In genomic region chr3:141294848-141295247, GRCh38 we compare ENCODE assay signal across 9 cellular contexts.
DNase-seq lines count a peak whose midpoint lies in the region; ATAC-seq and TF ChIP-seq lines count a peak whose summit lies in the region.
"Had no signal": no experiment of that assay in that cellular context is flagged by ENCODE, and none has a peak within 500 bp of the region (broad histone marks: within the 10 kb centered on the region; RNA-seq: fewer than 3 reads in every experiment).

No MANE protein-coding gene starts in this region.

- no peaks in the 10 kb centered on the region for H3K36me3 ChIP-seq in right atrium auricular region

- peaks cover 0 to 32% of the 10 kb centered on the region in 2 donors for H3K4me1 ChIP-seq in right atrium auricular region

- H3K27ac ChIP-seq in right atrium auricular region = peak overlapping the region in 1 of 2 donors; percentile 33

- H3K36me3 Mint-ChIP-seq in IgD-negative memory B cell = no peaks in the 10 kb centered on the region
- peaks cover 11% of the 10 kb centered on the region for H3K36me3 Mint-ChIP-seq in activated T-helper 17 cell treated with anti-CD3 and anti-CD28 coated beads, Interleukin-2, amount 50 U/mL, for 72 hours (ENCODE audit: low read depth)
- peaks cover 5% of the 10 kb centered on the region for H3K36me3 Mint-ChIP-seq in stimulated activated memory B cell treated with anti-CD40 and anti-IgM and Interleukin-4, amounts not matched to agents 10 μg/mL and 1 μg/mL and 100 μg/mL, for 72 hours

- no peaks in the 10 kb centered on the region for H3K27me3 ChIP-seq in right atrium auricular region
- H3K27me3 ChIP-seq: testis had no signal

- no peak overlapping the region for H3K27ac Mint-ChIP-seq in IgD-negative memory B cell
- H3K27ac Mint-ChIP-seq in activated T-helper 17 cell treated with anti-CD3 and anti-CD28 coated beads, Interleukin-2, amount 50 U/mL, for 72 hours = peak overlapping the region; percentile 67
- H3K27ac Mint-ChIP-seq in stimulated activated memory B cell treated with anti-CD40 and anti-IgM and Interleukin-4, amounts not matched to agents 10 μg/mL and 1 μg/mL and 100 μg/mL, for 72 hours = peak overlapping the region; percentile 70

- peaks cover 0 to 15% (median 10%) of the 10 kb centered on the region in 3 donors for H3K4me1 Mint-ChIP-seq in IgD-negative memory B cell
- H3K4me1 Mint-ChIP-seq in activated T-helper 17 cell treated with anti-CD3 and anti-CD28 coated beads, Interleukin-2, amount 50 U/mL, for 72 hours = peaks cover 6% of the 10 kb centered on the region
- peaks cover 7% of the 10 kb centered on the region for H3K4me1 Mint-ChIP-seq in stimulated activated memory B cell treated with anti-CD40 and anti-IgM and Interleukin-4, amounts not matched to agents 10 μg/mL and 1 μg/mL and 100 μg/mL, for 72 hours

- no peaks in the 10 kb centered on the region for H3K9me3 ChIP-seq in right atrium auricular region
- H3K9me3 ChIP-seq: testis had no signal

- DNase-seq in right atrium auricular region (ENCODE audit: low spot score) = peak; percentile 9
- DNase-seq in activated effector memory CD4-positive, alpha-beta T cell treated with Interleukin-2 at 50 U/mL for 16 hours = no peak
- DNase-seq in activated CD8-positive, alpha-beta memory T cell treated with anti-CD3 and anti-CD28 coated beads for 24 hours = no peak
- DNase-seq: testis had no signal

- no peak for TF ChIP-seq CTCF in right atrium auricular region (IDR thresholded peaks at IDR 0.05)

- H3K27me3 Mint-ChIP-seq in IgD-negative memory B cell = no peaks in the 10 kb centered on the region
- H3K27me3 Mint-ChIP-seq in activated T-helper 17 cell treated with anti-CD3 and anti-CD28 coated beads, Interleukin-2, amount 50 U/mL, for 72 hours = no peaks in the 10 kb centered on the region
- H3K27me3 Mint-ChIP-seq in stimulated activated memory B cell treated with anti-CD40 and anti-IgM and Interleukin-4, amounts not matched to agents 10 μg/mL and 1 μg/mL and 100 μg/mL, for 72 hours = no peaks in the 10 kb centered on the region

- peak; percentile 100 for ATAC-seq in activated T-helper 17 cell treated with anti-CD3 and anti-CD28 coated beads, Interleukin-2, amount 50 U/mL, for 72 hours (replicated peaks)
- ATAC-seq in stimulated activated memory B cell treated with anti-CD40 and anti-IgM and Interleukin-4, amounts not matched to agents 10 μg/mL and 1 μg/mL and 100 μg/mL, for 72 hours = no peak
- ATAC-seq in HG02623 (IDR thresholded peaks at IDR 0.05; ENCODE audit: unreplicated experiment) (no peak), HG02642 (IDR thresholded peaks at IDR 0.05; ENCODE audit: poor library complexity, unreplicated experiment) (no peak)

- peak overlapping the region; percentile 25 to 37 for H3K4me3 ChIP-seq in right atrium auricular region

- peak overlapping the region; percentile 23 to 85 (median 67) for H3K4me3 Mint-ChIP-seq in IgD-negative memory B cell
- peak overlapping the region; percentile 51 for H3K4me3 Mint-ChIP-seq in activated T-helper 17 cell treated with anti-CD3 and anti-CD28 coated beads, Interleukin-2, amount 50 U/mL, for 72 hours
- peak overlapping the region; percentile 56 for H3K4me3 Mint-ChIP-seq in stimulated activated memory B cell treated with anti-CD40 and anti-IgM and Interleukin-4, amounts not matched to agents 10 μg/mL and 1 μg/mL and 100 μg/mL, for 72 hours

- H3K9me3 Mint-ChIP-seq in IgD-negative memory B cell = peaks cover 0 to 1% (median 0%) of the 10 kb centered on the region in 3 donors
- no peaks in the 10 kb centered on the region for H3K9me3 Mint-ChIP-seq in activated T-helper 17 cell treated with anti-CD3 and anti-CD28 coated beads, Interleukin-2, amount 50 U/mL, for 72 hours
- H3K9me3 Mint-ChIP-seq in stimulated activated memory B cell treated with anti-CD40 and anti-IgM and Interleukin-4, amounts not matched to agents 10 μg/mL and 1 μg/mL and 100 μg/mL, for 72 hours = no peaks in the 10 kb centered on the region

Comparison
In these comparisons a context has a peak if more than half of its experiments do, and no peak if none do; other contexts are left out.
1. H3K27ac Mint-ChIP-seq: peak in activated T-helper 17 cell treated with anti-CD3 and anti-CD28 coated beads, Interleukin-2, amount 50 U/mL, for 72 hours (single experiment) and stimulated activated memory B cell treated with anti-CD40 and anti-IgM and Interleukin-4, amounts not matched to agents 10 μg/mL and 1 μg/mL and 100 μg/mL, for 72 hours (single experiment); none in IgD-negative memory B cell (0 of 3).
2. Peak in every context shown above with its lines, with median percentiles within 50 percentile points of each other: H3K4me3 Mint-ChIP-seq.